In genomic region chr10:25725917-25726716, GRCh38 we compare ENCODE assay signal across 8 cellular contexts.
A peak's percentile ranks its signal among the peaks of the same experiment; 100 is the strongest.
DNase-seq lines count a peak whose midpoint lies in the region; TF ChIP-seq lines count a peak whose summit lies in the region.

No MANE protein-coding gene starts in this region.

- TF ChIP-seq POLR2A in NB4 (IDR thresholded peaks at IDR 0.05; ENCODE audit: extremely low read depth, insufficient read length) = no peak

- POLR2A ChIA-PET in HEK293 (lab: Yijun Ruan, JAX) = no interaction called here

- no peaks in the 10 kb centered on the region for H3K9me3 Mint-ChIP-seq in osteocyte (ENCODE audit: unreplicated experiment)

- no peak overlapping the region for H3K4me2 ChIP-seq in fibroblast of lung (ENCODE audit: extremely low read depth, insufficient read depth, low read length)

- no peak overlapping the region for H3K4me3 Mint-ChIP-seq in osteocyte (ENCODE audit: unreplicated experiment)

- H3K27ac ChIP-seq in HEK293 (ENCODE audit: extremely low read depth, low read depth, low read length) = no peak overlapping the region
- H3K27ac ChIP-seq in SJSA1 = no peak overlapping the region
- no peak overlapping the region for H3K27ac ChIP-seq in fibroblast of lung (ENCODE audit: insufficient read depth, low read length)

- H3K27me3 ChIP-seq in SJSA1 (replicated peaks) = no peaks in the 10 kb centered on the region
- H3K27me3 ChIP-seq in fibroblast of lung (ENCODE audit: control insufficient read depth, insufficient read depth, low read length) = no peaks in the 10 kb centered on the region

- H3K4me3 ChIP-seq in HEK293 (ENCODE audit: low read depth, low read length) = no peak overlapping the region
- H3K4me3 ChIP-seq in NB4 (ENCODE audit: low read depth, low read length) = no peak overlapping the region
- no peak overlapping the region for H3K4me3 ChIP-seq in SJSA1
- H3K4me3 ChIP-seq in fibroblast of lung (replicated peaks in 1 of 4; ENCODE audit: control extremely low read depth in 1 of 4, insufficient read depth in 1 of 4, low read depth in 3 of 4, low read length in 4 of 4) = no peak overlapping the region

- no peaks in the 10 kb centered on the region for H4K20me1 ChIP-seq in fibroblast of lung (ENCODE audit: control insufficient read depth, extremely low read depth, insufficient read depth, low read length)

- no peak overlapping the region for H2AFZ ChIP-seq in fibroblast of lung (ENCODE audit: low read length)

- H3K36me3 Mint-ChIP-seq in osteocyte (ENCODE audit: unreplicated experiment) = no peaks in the 10 kb centered on the region

- H3K4me1 ChIP-seq in HEK293 (ENCODE audit: control insufficient read depth, insufficient read depth, low read length) (no peaks in the 10 kb centered on the region), SJSA1 (replicated peaks) (peaks cover 14% of the 10 kb centered on the region), fibroblast of lung (ENCODE audit: control insufficient read depth, extremely low read depth, insufficient read depth, low read length) (no peaks in the 10 kb centered on the region)

- H3K27ac Mint-ChIP-seq in osteocyte (ENCODE audit: unreplicated experiment) = no peak overlapping the region

- H3K36me3 ChIP-seq in HEK293 (ENCODE audit: control insufficient read depth in 2 of 2, insufficient read depth in 1 of 2, low read length in 2 of 2) (no peaks in the 10 kb centered on the region), SJSA1 (no peaks in the 10 kb centered on the region), fibroblast of lung (ENCODE audit: control insufficient read depth, insufficient read depth, low read length) (no peaks in the 10 kb centered on the region)

- H3K4me1 Mint-ChIP-seq in osteocyte (ENCODE audit: unreplicated experiment) = no peaks in the 10 kb centered on the region

- TF ChIP-seq CTCF in HEK293 (tag by site-specific recombination; IDR thresholded peaks at IDR 0.05) = peak; percentile 36
- peak; percentile 34 for TF ChIP-seq CTCF in NB4 (IDR thresholded peaks at IDR 0.05; ENCODE audit: low read depth, low read length)
- TF ChIP-seq CTCF in fibroblast of lung (conservative IDR thresholded peaks at IDR 0.05 in 1 of 2, IDR thresholded peaks at IDR 0.05 in 1 of 2; ENCODE audit: low read depth in 1 of 2, low read length in 2 of 2) = peak; percentile 69 to 71
- peak; percentile 76 for TF ChIP-seq CTCF in osteocyte (IDR thresholded peaks at IDR 0.05)

- H3K79me2 ChIP-seq in fibroblast of lung (ENCODE audit: control insufficient read depth, insufficient read depth, low read length) = no peaks in the 10 kb centered on the region

- no peaks in the 10 kb centered on the region for H3K9me3 ChIP-seq in HEK293 (ENCODE audit: control insufficient read depth, insufficient read depth, low read depth, low read length)
- H3K9me3 ChIP-seq in SJSA1 (replicated peaks) = no peaks in the 10 kb centered on the region
- no peaks in the 10 kb centered on the region for H3K9me3 ChIP-seq in fibroblast of lung (ENCODE audit: control insufficient read depth, insufficient read depth, low read depth, low read length)

- no peak overlapping the region for H3K9ac ChIP-seq in fibroblast of lung (ENCODE audit: insufficient read depth, low read length)

- H3K27me3 Mint-ChIP-seq in osteocyte (ENCODE audit: unreplicated experiment) = peaks cover 6% of the 10 kb centered on the region

- DNase-seq in A172 (ENCODE audit: low spot score) (peak; percentile 55), ELR (ENCODE audit: low read depth) (peak; percentile 61), NB4 (ENCODE audit: low read depth) (peak; percentile 46), SJSA1 (ENCODE audit: low read depth in 1 of 2, low spot score in 2 of 2) (peak; percentile 57 to 67), fibroblast of lung (ENCODE audit: low read depth in 2 of 2) (peak; percentile 46 to 50), osteocyte (ENCODE audit: extremely low spot score, unreplicated experiment) (no peak), mesenteric fat pad (ENCODE audit: low spot score) (no peak)

- CTCF ChIA-PET in HEK293 (lab: Yijun Ruan, JAX) = interaction anchor here (0.6 to 1.8 kb wide), 17 partner anchors 11 to 1116 kb away, joined by 3 to 15 read pairs (median 4); no protein-coding TSS in a partner anchor

TF ChIP-seq in HEK293, 187 proteins besides CTCF, POLR2A, EP300 and RAD21:
- TF ChIP-seq ZNF133 (tag by site-specific recombination; IDR thresholded peaks at IDR 0.05) (0 out of 2 replicates have a peak, but pooled peaks have one; percentile 11), ZBTB1 (tag by site-specific recombination; IDR thresholded peaks at IDR 0.05) (no peak), ZNF366 (tag by site-specific recombination; conservative IDR thresholded peaks at IDR 0.05) (peak; percentile 55), ZXDB (tag by site-specific recombination; IDR thresholded peaks at IDR 0.05) (no peak), ZNF624 (tag by site-specific recombination; IDR thresholded peaks at IDR 0.05) (no peak), ZFP37 (tag by site-specific recombination; IDR thresholded peaks at IDR 0.05) (no peak), ZNF654 (tag by site-specific recombination; IDR thresholded peaks at IDR 0.05; ENCODE audit: low read depth) (peak; percentile 84), ZSCAN23 (tag by site-specific recombination; IDR thresholded peaks at IDR 0.05) (no peak), ZNF660 (tag by site-specific recombination; IDR thresholded peaks at IDR 0.05) (0 out of 2 replicates have a peak, but pooled peaks have one; percentile 37), ZNF549 (tag by site-specific recombination; IDR thresholded peaks at IDR 0.05) (no peak), KLF10 (tag by site-specific recombination; IDR thresholded peaks at IDR 0.05) (no peak), ZNF423 (tag by site-specific recombination; IDR thresholded peaks at IDR 0.05) (no peak), ZNF223 (tag by site-specific recombination; IDR thresholded peaks at IDR 0.05) (no peak), ZNF354C (tag by site-specific recombination; IDR thresholded peaks at IDR 0.05; ENCODE audit: borderline replicate concordance, low read depth) (no peak), ZNF214 (tag by site-specific recombination; IDR thresholded peaks at IDR 0.05; ENCODE audit: borderline replicate concordance) (no peak), MEIS1 (CRISPR knock-in tag; IDR thresholded peaks at IDR 0.05; ENCODE audit: borderline replicate concordance) (no peak), ZBTB49 (tag by site-specific recombination; IDR thresholded peaks at IDR 0.05; ENCODE audit: low read depth) (no peak), ZNF521 (tag by site-specific recombination; IDR thresholded peaks at IDR 0.05) (no peak)

Comparison
In these comparisons a context has a peak if more than half of its experiments do, and no peak if none do; other contexts are left out.
1. DNase-seq: peak in A172 (single experiment), ELR (single experiment), NB4 (single experiment), SJSA1 (2 of 2) and fibroblast of lung (2 of 2); none in osteocyte (single experiment) and mesenteric fat pad (single experiment).
2. Peak in every context shown above with its lines, with median percentiles within 50 percentile points of each other: CTCF ChIP-seq.